In genomic region chr1:32716312-32717126, GRCh38 we compare ENCODE assay signal across 8 cellular contexts. TPM values are rescaled to one million over a fixed set of nuclear protein-coding genes. Genes with fewer than 3 reads are reported as not detected.
A peak's percentile ranks its signal among the peaks of the same experiment; 100 is the strongest.
DNase-seq lines count a peak whose midpoint lies in the region; ATAC-seq and TF ChIP-seq lines count a peak whose summit lies in the region.

No MANE protein-coding gene starts in this region.

- ATAC-seq in HG02571 (IDR thresholded peaks at IDR 0.05; ENCODE audit: unreplicated experiment) (peak; percentile 48), heart left ventricle (peak; percentile 61 to 72 (median 68)), sciatic nerve (peak; percentile 26)

- peaks cover 0 to 10% (median 3%) of the 10 kb centered on the region in 12 donors for H3K4me1 ChIP-seq in heart left ventricle

- in situ Hi-C loops in Caki2 (cut with HindIII; ENCODE audit: low pct_unique_long_range_greater_than_20kb, low sequenced_read_pairs), result no loop called here

- TF ChIP-seq CTCF in heart left ventricle (IDR thresholded peaks at IDR 0.05), result no peak

- H3K27me3 ChIP-seq in heart left ventricle, result peaks cover 0 to 3% (median 0%) of the 10 kb centered on the region in 9 donors

- TF ChIP-seq POLR2A in heart left ventricle (IDR thresholded peaks at IDR 0.05), result peak in 1 of 2 donors; percentile 16

- no peaks in the 10 kb centered on the region for H3K9me3 ChIP-seq in heart left ventricle

- H3K4me3 ChIP-seq in heart left ventricle, result no peak overlapping the region

- WGBS in heart left ventricle, 4 donors, result 28 to 36% (median 29%) methylated on average over 7 to 9 of the region's 9 CpGs

- DNase-seq in Caki2 (ENCODE audit: low read depth), result peak; percentile 89
- peak; percentile 97 for DNase-seq in NCI-H345 (lab: John Stamatoyannopoulos, UW)
- peak; percentile 46 for DNase-seq in activated CD4-positive, alpha-beta T cell treated with anti-CD3 and anti-CD28 coated beads, Interleukin-2, amount 50 U/mL, for 1 hour
- peak in 4 of 5 donors; percentile 48 to 70 (median 61) for DNase-seq in heart left ventricle
- DNase-seq in sciatic nerve (ENCODE audit: low spot score), result no peak
- no peak for DNase-seq in T1000 (lab: John Stamatoyannopoulos, UW)
- DNase-seq in foreskin melanocyte, result no peak

- intact Hi-C loops in heart left ventricle (cut with DNase I) (loop anchor here in 5 of 10 donors (5.0 to 10.0 kb wide), 3 partner anchors 158 to 368 kb away; partner anchors contain the start of genes AZIN2 (in 3 of the 5) and FNDC5 (in 2 of the 5)), sciatic nerve (cut with DNase I) (no loop called here)

- H3K27ac ChIP-seq in heart left ventricle, result no peak overlapping the region

- no peaks in the 10 kb centered on the region for H3K36me3 ChIP-seq in heart left ventricle

RNA-seq across cellular contexts. Expression of gene SYNC, which starts 13.9 kb away (rescaled TPM):
- total RNA-seq in Caki2 (2014; rRNA removed; shearing (Covaris generic); ENCODE audit: low replicate concordance), result 0.75 and 0.84 TPM in 2 replicates
- 10 to 100 TPM; 10.2 to 22.3 (median 14.3) TPM for total RNA-seq in heart left ventricle
- polyA plus RNA-seq in heart left ventricle, result 1 to 10 TPM; 2.7 to 8.3 TPM
- total RNA-seq in sciatic nerve, result 9.1 TPM

Comparison
In these comparisons a context has a peak if more than half of its experiments do, and no peak if none do; other contexts are left out.
1. DNase-seq: peak in Caki2 (single experiment), NCI-H345 (single experiment), activated CD4-positive, alpha-beta T cell treated with anti-CD3 and anti-CD28 coated beads, Interleukin-2, amount 50 U/mL, for 1 hour (single experiment) and heart left ventricle (4 of 5); none in sciatic nerve (single experiment), T1000 (single experiment) and foreskin melanocyte (single experiment).
2. Peak in every context shown above with its lines, with median percentiles within 50 percentile points of each other: ATAC-seq.